ENCODE assay signal across 22 cellular contexts in genomic region chr7:157561816-157562410, GRCh38.
"Had no signal": no experiment of that assay in that cellular context is flagged by ENCODE, and none has a peak within 500 bp of the region (broad histone marks: within the 10 kb centered on the region; RNA-seq: fewer than 3 reads in every experiment).

No MANE protein-coding gene starts in this region.

- DNase-seq: activated B cell treated with CpG ODN at 0.5 μM for 24 hours; activated CD4-positive, alpha-beta memory T cell treated with anti-CD3 and anti-CD28 coated beads for 36 hours; activated CD4-positive, alpha-beta T cell treated with anti-CD3 and anti-CD28 coated beads for 1 hour; activated CD4-positive, alpha-beta T cell treated with anti-CD3 and anti-CD28 coated beads, Interleukin-2, amount 10 ng/mL, durations not matched to agents 24 days and 14 days; activated CD8-positive, alpha-beta memory T cell treated with anti-CD3 and anti-CD28 coated beads for 24 hours; activated effector memory CD4-positive, alpha-beta T cell treated with anti-CD3 and anti-CD28 coated beads, Interleukin-2, amount 50 U/mL, for 16 hours; activated naive CD4-positive, alpha-beta T cell treated with Interleukin-2 at 50 U/mL for 16 hours; activated naive CD8-positive, alpha-beta T cell treated with anti-CD3 and anti-CD28 coated beads, Interleukin-2, amount 50 U/mL, for 24 hours; activated T-cell treated with anti-CD3 and anti-CD28 coated beads, Interleukin-2, amount 50 U/mL, for 4 hours; amniotic stem cell; Karpas-422; MM.1S; NCI-H1105 treated with DMSO at 0.1 percent for 48 hours; NCI-H1436 treated with DMSO at 0.1 percent for 48 hours; NCI-H187 treated with DMSO at 0.1 percent for 48 hours; NCI-H2081 treated with DMSO at 0.1 percent for 48 hours; NCI-H446; NCI-H524; SHP77 treated with DMSO at 0.1 percent for 48 hours; T-helper 9 cell had no signal

- ATAC-seq: activated naive CD4-positive, alpha-beta T cell treated with anti-CD3 and anti-CD28 coated beads, Interleukin-2, amount 50 U/mL, for 72 hours; activated naive CD8-positive, alpha-beta T cell treated with anti-CD3 and anti-CD28 coated beads, Interleukin-2, amount 50 U/mL, for 24 hours; activated T-cell treated with anti-CD3 and anti-CD28 coated beads, Interleukin-2, amount 50 U/mL, for 4 hours had no signal

- H3K4me3 ChIP-seq: K562 had no signal
